In the genomic region with DNA sequence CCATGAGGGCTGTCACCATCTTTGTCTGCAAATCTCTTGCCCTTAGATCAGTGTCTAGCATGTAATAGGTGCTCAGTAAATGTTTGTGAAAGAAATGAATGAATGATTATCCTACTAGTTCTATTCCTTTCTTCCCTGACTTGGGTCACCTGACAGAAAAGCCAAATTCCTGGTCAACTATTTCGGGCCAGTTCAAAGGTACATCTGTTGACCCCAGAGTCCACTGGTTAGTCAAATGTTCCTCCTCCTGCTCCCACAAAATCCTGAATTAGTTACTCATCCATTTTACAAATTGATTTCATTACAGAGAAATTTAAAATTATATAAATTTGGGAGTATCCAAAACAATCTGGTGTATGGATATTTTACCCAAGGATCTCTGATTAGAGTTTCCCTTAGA, we compare ENCODE assay signal across 34 cellular contexts.
"Had no signal": no experiment of that assay in that cellular context is flagged by ENCODE, and none has a peak within 500 bp of the region (broad histone marks: within the 10 kb centered on the region; RNA-seq: fewer than 3 reads in every experiment).

No MANE protein-coding gene starts in this region.

- H3K36me3 ChIP-seq: MG63 had no signal

- H3K4me3 ChIP-seq: MG63 had no signal

- H3K9me3 ChIP-seq: MG63 had no signal

- DNase-seq: Karpas-422, Kasumi-1, KG1, MG63, MM.1S, MV-4-11, NCI-H1048, NCI-H1092, NCI-H1092 treated with DMSO at 0.1 percent for 48 hours, NCI-H1105, NCI-H1105 treated with DMSO at 0.1 percent for 48 hours, NCI-H1417, NCI-H1417 treated with DMSO at 0.1 percent for 48 hours, NCI-H1436, NCI-H1436 treated with DMSO at 0.1 percent for 48 hours, NCI-H146, NCI-H1694, NCI-H1694 treated with DMSO at 0.1 percent for 48 hours, NCI-H187, NCI-H187 treated with DMSO at 0.1 percent for 48 hours, NCI-H1930, NCI-H2029, NCI-H2029 treated with DMSO at 0.1 percent for 48 hours, NCI-H2081, NCI-H2081 treated with DMSO at 0.1 percent for 48 hours, NCI-H2107, NCI-H2171, NCI-H2171 treated with DMSO at 0.1 percent for 48 hours, NCI-H2227 treated with DMSO at 0.1 percent for 48 hours, NCI-H226, NCI-H345, NCI-H446, NCI-H446 treated with DMSO at 0.1 percent for 48 hours had no signal

- H3K9ac ChIP-seq: KMS-11 had no signal

- H3K27me3 ChIP-seq: MG63 had no signal

- H3K4me2 ChIP-seq: KMS-11 had no signal

- H3K27ac ChIP-seq: KMS-11 had no signal
